ENCODE assay signal across 9 cellular contexts in the genomic region with DNA sequence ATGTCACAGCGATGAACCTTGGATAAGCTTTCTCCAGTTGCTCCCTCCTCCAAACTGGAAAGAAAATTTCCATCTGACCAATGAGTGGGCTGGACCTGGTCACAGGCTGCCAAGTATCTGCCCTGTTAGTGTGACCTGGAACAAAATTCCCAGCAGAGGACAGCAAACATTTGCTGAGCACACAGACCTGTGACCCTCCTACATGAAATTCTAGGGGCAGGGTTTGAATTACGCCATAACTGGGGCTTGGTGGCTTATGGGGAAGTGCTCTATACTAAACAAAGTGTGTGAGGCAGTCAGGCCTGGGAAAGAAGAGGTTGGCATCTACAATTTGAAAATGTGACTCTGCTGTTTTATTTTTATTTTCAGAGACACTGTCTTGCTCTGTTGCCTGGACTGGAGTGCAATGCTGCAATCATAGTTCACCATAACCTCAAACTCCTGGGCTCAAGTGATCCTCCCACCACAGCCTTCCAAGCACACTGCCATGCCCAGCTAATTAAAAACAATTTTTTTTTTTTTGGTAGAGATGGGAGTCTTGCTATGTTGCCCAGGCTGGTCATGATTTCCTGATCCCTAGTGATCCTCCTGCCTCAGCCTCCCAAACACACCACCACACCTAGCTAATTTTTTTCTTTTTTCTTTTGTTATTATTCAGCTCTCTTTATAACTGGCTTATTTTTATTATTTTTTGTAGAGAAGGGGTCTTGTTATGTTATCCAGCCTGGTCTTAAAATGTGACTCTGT. TPM values are rescaled to one million over a fixed set of nuclear protein-coding genes. Genes with fewer than 3 reads are reported as not detected.
DNase-seq lines count a peak whose midpoint lies in the region; ATAC-seq and TF ChIP-seq lines count a peak whose summit lies in the region.
"Had no signal": no experiment of that assay in that cellular context is flagged by ENCODE, and none has a peak within 500 bp of the region (broad histone marks: within the 10 kb centered on the region; RNA-seq: fewer than 3 reads in every experiment).

No MANE protein-coding gene starts in this region.

- no peak for ATAC-seq in HG03097 (IDR thresholded peaks at IDR 0.05; ENCODE audit: low FRiP score, unreplicated experiment)

- intact Hi-C loops in colonic mucosa (cut with DNase I), result no loop called here

- no peak overlapping the region for H3K4me3 Mint-ChIP-seq in nephron

- H3K79me2 ChIP-seq in KMS-11 (ENCODE audit: insufficient read depth, low read depth), result 0 out of 2 replicates have a peak, but pooled peaks cover 4% of the 10 kb centered on the region

- H3K27me3 Mint-ChIP-seq in nephron (ENCODE audit: low read depth), result no peaks in the 10 kb centered on the region
- H3K27me3 Mint-ChIP-seq: central memory CD8-positive, alpha-beta T cell had no signal

- H3K4me3 ChIP-seq in BLaER1 treated with 17β-estradiol and CSF1 and Interleukin-3, amounts not matched to agents 10 nM and 100 nM, result 0 out of 20 replicates have a peak overlapping the region, but pooled peaks of 3 of the 10 experiments have one; percentile 1 to 4 (median 2)
- no peak overlapping the region for H3K4me3 ChIP-seq in KMS-11 (IDR thresholded peaks at IDR 0.05; ENCODE audit: insufficient read depth, low read depth, low read length)
- H3K4me3 ChIP-seq in colonic mucosa, result no peak overlapping the region

- peak overlapping the region; percentile 79 to 99 (median 91) for H3K4me2 ChIP-seq in BLaER1 treated with 17β-estradiol and CSF1 and Interleukin-3, amounts not matched to agents 10 nM and 100 nM
- peak overlapping the region; percentile 47; the same call in 1 of the 2 replicates for H3K4me2 ChIP-seq in KMS-11

- peak overlapping the region; percentile 79 to 100 (median 99) for H3K27ac ChIP-seq in BLaER1 treated with 17β-estradiol and CSF1 and Interleukin-3, amounts not matched to agents 10 nM and 100 nM
- H3K27ac ChIP-seq in KMS-11, result no peak overlapping the region; the same call in 1 of the 2 replicates
- H3K27ac ChIP-seq in colonic mucosa, result peak overlapping the region; percentile 64

- peak overlapping the region; percentile 80 to 95 (median 85) for H3K27ac Mint-ChIP-seq in nephron

- H3K9ac ChIP-seq in BLaER1 treated with 17β-estradiol and CSF1 and Interleukin-3, amounts not matched to agents 10 nM and 100 nM, result peak overlapping the region; percentile 64 to 91 (median 89); a peak in 21 of 22 replicates
- H3K9ac ChIP-seq in KMS-11 (no peak overlapping the region), colonic mucosa (ENCODE audit: low read depth in 2 of 2, low read length in 2 of 2) (peak overlapping the region in 1 of 2 donors; percentile 40)

- TF ChIP-seq CTCF in KMS-11 (conservative IDR thresholded peaks at IDR 0.05; ENCODE audit: low read depth, low read length) (no peak), colonic mucosa (IDR thresholded peaks at IDR 0.05) (no peak), nephron (IDR thresholded peaks at IDR 0.05; ENCODE audit: unreplicated experiment in 3 of 3) (no peak)

- H3K9me3 Mint-ChIP-seq in nephron, result no peaks in the 10 kb centered on the region
- H3K9me3 Mint-ChIP-seq: central memory CD8-positive, alpha-beta T cell had no signal

- no peaks in the 10 kb centered on the region for H3K27me3 ChIP-seq in BLaER1 treated with 17β-estradiol and CSF1 and Interleukin-3, amounts not matched to agents 10 nM and 100 nM
- no peaks in the 10 kb centered on the region for H3K27me3 ChIP-seq in KMS-11 (ENCODE audit: insufficient read depth, low read depth)
- no peaks in the 10 kb centered on the region for H3K27me3 ChIP-seq in colonic mucosa

- peaks cover 95 to 100% (median 97%) of the 10 kb centered on the region in 10 experiments for H3K4me1 ChIP-seq in BLaER1 treated with 17β-estradiol and CSF1 and Interleukin-3, amounts not matched to agents 10 nM and 100 nM
- H3K4me1 ChIP-seq in KMS-11 (ENCODE audit: low read depth, poor library complexity, severe bottlenecking), result peaks cover 100% of the 10 kb centered on the region
- peaks cover 5% of the 10 kb centered on the region for H3K4me1 ChIP-seq in colonic mucosa

- DNase-seq in colonic mucosa, result peak; percentile 75
- no peak for DNase-seq in NCI-H2227 (lab: John Stamatoyannopoulos, UW; ENCODE audit: unreplicated experiment)
- DNase-seq in NCI-H2029 treated with DMSO at 0.1 percent for 48 hours (lab: John Stamatoyannopoulos, UW), result no peak
- no peak for DNase-seq in NCI-H510A (lab: John Stamatoyannopoulos, UW)

- no peaks in the 10 kb centered on the region for H3K36me3 ChIP-seq in BLaER1 treated with 17β-estradiol and CSF1 and Interleukin-3, amounts not matched to agents 10 nM and 100 nM
- H3K36me3 ChIP-seq in KMS-11 (ENCODE audit: insufficient read depth) (no peaks in the 10 kb centered on the region), colonic mucosa (no peaks in the 10 kb centered on the region)

- H2AFZ ChIP-seq in KMS-11 (ENCODE audit: low read depth), result no peak overlapping the region

- no peaks in the 10 kb centered on the region for H4K20me1 ChIP-seq in BLaER1 treated with 17β-estradiol and CSF1 and Interleukin-3, amounts not matched to agents 10 nM and 100 nM
- H4K20me1 ChIP-seq in KMS-11 (ENCODE audit: insufficient read depth), result no peaks in the 10 kb centered on the region

- peaks cover 52% of the 10 kb centered on the region for H3K4me1 Mint-ChIP-seq in nephron

- no peaks in the 10 kb centered on the region for H3K9me3 ChIP-seq in BLaER1 treated with 17β-estradiol and CSF1 and Interleukin-3, amounts not matched to agents 10 nM and 100 nM (replicated peaks in 1 of 11)
- no peaks in the 10 kb centered on the region for H3K9me3 ChIP-seq in colonic mucosa

- peaks cover 3% of the 10 kb centered on the region for H3K36me3 Mint-ChIP-seq in nephron (ENCODE audit: low read depth)

RNA-seq across cellular contexts. Expression of gene XBP1, which starts 13.6 kb away (rescaled TPM):
- total RNA-seq in colonic mucosa, result 100 to 1,000 TPM; 210 to 251 TPM

RNA-seq across cellular contexts. Expression of gene CCDC117, which starts 41.5 kb away (rescaled TPM):
- 10 to 100 TPM; 21.2 to 24.9 TPM for total RNA-seq in colonic mucosa
